ENCODE assay signal across 8 cellular contexts in the genomic region with DNA sequence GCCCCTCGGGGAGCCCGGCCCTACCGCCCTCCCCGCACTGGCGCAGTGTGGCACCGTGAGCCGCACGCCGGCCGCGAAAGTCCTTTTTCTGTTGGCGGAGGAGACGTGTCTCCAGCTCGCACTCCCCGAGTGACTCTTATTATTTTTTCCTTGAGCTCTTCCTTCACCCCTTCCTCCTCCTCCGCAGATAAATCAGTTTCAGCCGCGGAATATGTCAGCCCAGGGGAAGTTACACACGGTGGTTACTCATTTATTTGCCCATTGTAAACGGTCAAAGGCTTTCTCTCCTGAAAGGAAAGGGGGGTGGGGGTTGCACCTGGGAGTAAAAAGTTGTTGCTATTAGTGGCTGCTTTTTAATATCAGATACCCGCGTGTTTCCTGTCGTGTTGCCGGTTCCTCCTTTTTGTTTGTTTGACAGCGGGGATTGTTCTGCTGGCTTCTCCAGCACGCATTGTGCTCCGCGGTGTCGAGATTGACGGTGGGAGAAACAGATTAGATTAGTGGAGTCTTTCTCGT. TPM values are rescaled to one million over a fixed set of nuclear protein-coding genes. Genes with fewer than 3 reads are reported as not detected.
DNase-seq lines count a peak whose midpoint lies in the region; TF ChIP-seq lines count a peak whose summit lies in the region.

No MANE protein-coding gene starts in this region.

- H4K20me1 ChIP-seq in KMS-11 (ENCODE audit: insufficient read depth): peaks cover 9% of the 10 kb centered on the region; the same call in 1 of the 2 replicates

- peak overlapping the region; percentile 78 for H3K27ac Mint-ChIP-seq in activated naive CD8-positive, alpha-beta T cell

- peak overlapping the region; percentile 61 for H3K4me2 ChIP-seq in KMS-11

- TF ChIP-seq CTCF in GM20000 (IDR thresholded peaks at IDR 0.05; ENCODE audit: extremely low read depth, missing control alignments) (no peak), KMS-11 (conservative IDR thresholded peaks at IDR 0.05; ENCODE audit: low read depth, low read length) (no peak)

- no peaks in the 10 kb centered on the region for H3K9me3 ChIP-seq in skeletal muscle tissue (ENCODE audit: control insufficient read depth in 3 of 3, low read length in 3 of 3)

- peaks cover 37% of the 10 kb centered on the region for H3K4me1 Mint-ChIP-seq in activated naive CD8-positive, alpha-beta T cell (ENCODE audit: low read depth)

- peak overlapping the region; percentile 97 for H3K4me3 Mint-ChIP-seq in activated naive CD8-positive, alpha-beta T cell

- H3K4me3 ChIP-seq in KMS-11 (IDR thresholded peaks at IDR 0.05; ENCODE audit: insufficient read depth, low read depth, low read length): peak overlapping the region; percentile 83
- H3K4me3 ChIP-seq in iPS-11a (ENCODE audit: low read depth, low read length): peak overlapping the region; percentile 77
- H3K4me3 ChIP-seq in skeletal muscle tissue (ENCODE audit: low read length in 3 of 3): peak overlapping the region; percentile 86 to 97 (median 89)

- peaks cover 30% of the 10 kb centered on the region for H3K27me3 Mint-ChIP-seq in activated naive CD8-positive, alpha-beta T cell

- DNase-seq in Caki2 (ENCODE audit: low read depth) (peak; percentile 53), GM20000 (ENCODE audit: low spot score) (peak; percentile 52), NCI-H226 (no peak), islet precursor cell (no peak)

- no peaks in the 10 kb centered on the region for H3K36me3 Mint-ChIP-seq in activated naive CD8-positive, alpha-beta T cell

- H3K27me3 ChIP-seq in KMS-11 (ENCODE audit: insufficient read depth, low read depth) (no peaks in the 10 kb centered on the region), skeletal muscle tissue (ENCODE audit: control insufficient read depth in 3 of 3, insufficient read depth in 3 of 3, low read length in 3 of 3) (no peaks in the 10 kb centered on the region)

- in situ Hi-C loops in Caki2 (cut with HindIII; ENCODE audit: low pct_unique_long_range_greater_than_20kb, low sequenced_read_pairs): no loop called here

- peaks cover 53% of the 10 kb centered on the region for H3K79me2 ChIP-seq in KMS-11 (ENCODE audit: insufficient read depth, low read depth)

- H3K9me3 Mint-ChIP-seq in activated naive CD8-positive, alpha-beta T cell (ENCODE audit: low read depth): no peaks in the 10 kb centered on the region

- H3K9ac ChIP-seq in KMS-11 (peak overlapping the region; percentile 85), skeletal muscle tissue (ENCODE audit: low read depth in 1 of 3, low read length in 3 of 3) (peak overlapping the region; percentile 76 to 87 (median 85))

- peaks cover 35% of the 10 kb centered on the region for H3K4me1 ChIP-seq in KMS-11 (ENCODE audit: low read depth, poor library complexity, severe bottlenecking)
- H3K4me1 ChIP-seq in skeletal muscle tissue (ENCODE audit: control insufficient read depth in 3 of 3, insufficient read depth in 3 of 3, low read length in 3 of 3): peaks cover 33 to 47% (median 41%) of the 10 kb centered on the region in 3 donors

- no peaks in the 10 kb centered on the region for H3K36me3 ChIP-seq in KMS-11 (ENCODE audit: insufficient read depth)
- H3K36me3 ChIP-seq in skeletal muscle tissue (ENCODE audit: control insufficient read depth in 3 of 3, insufficient read depth in 3 of 3, low read length in 3 of 3): no peaks in the 10 kb centered on the region

- peak overlapping the region; percentile 68 for H2AFZ ChIP-seq in KMS-11 (ENCODE audit: low read depth)

- peak overlapping the region; percentile 26 for H3K27ac ChIP-seq in KMS-11
- peak overlapping the region; percentile 84 for H3K27ac ChIP-seq in skeletal muscle tissue (ENCODE audit: low read depth, low read length)

RNA-seq across cellular contexts. Expression of a gene that starts 1.5 kb away (rescaled TPM):
- 72.8 and 86.8 TPM in 2 replicates for total RNA-seq in Caki2 (2014; rRNA removed; shearing (Covaris generic); ENCODE audit: low replicate concordance)
- total RNA-seq in skeletal muscle tissue: 44.9 TPM

Comparison
In these comparisons a context has a peak if more than half of its experiments do, and no peak if none do; other contexts are left out.
1. DNase-seq: peak in Caki2 (single experiment) and GM20000 (single experiment); none in NCI-H226 (single experiment) and islet precursor cell (single experiment).
2. Peak in every context shown above with its lines, with median percentiles within 50 percentile points of each other: H3K4me3 ChIP-seq.